ENCODE assay signal across 8 cellular contexts in the genomic region with DNA sequence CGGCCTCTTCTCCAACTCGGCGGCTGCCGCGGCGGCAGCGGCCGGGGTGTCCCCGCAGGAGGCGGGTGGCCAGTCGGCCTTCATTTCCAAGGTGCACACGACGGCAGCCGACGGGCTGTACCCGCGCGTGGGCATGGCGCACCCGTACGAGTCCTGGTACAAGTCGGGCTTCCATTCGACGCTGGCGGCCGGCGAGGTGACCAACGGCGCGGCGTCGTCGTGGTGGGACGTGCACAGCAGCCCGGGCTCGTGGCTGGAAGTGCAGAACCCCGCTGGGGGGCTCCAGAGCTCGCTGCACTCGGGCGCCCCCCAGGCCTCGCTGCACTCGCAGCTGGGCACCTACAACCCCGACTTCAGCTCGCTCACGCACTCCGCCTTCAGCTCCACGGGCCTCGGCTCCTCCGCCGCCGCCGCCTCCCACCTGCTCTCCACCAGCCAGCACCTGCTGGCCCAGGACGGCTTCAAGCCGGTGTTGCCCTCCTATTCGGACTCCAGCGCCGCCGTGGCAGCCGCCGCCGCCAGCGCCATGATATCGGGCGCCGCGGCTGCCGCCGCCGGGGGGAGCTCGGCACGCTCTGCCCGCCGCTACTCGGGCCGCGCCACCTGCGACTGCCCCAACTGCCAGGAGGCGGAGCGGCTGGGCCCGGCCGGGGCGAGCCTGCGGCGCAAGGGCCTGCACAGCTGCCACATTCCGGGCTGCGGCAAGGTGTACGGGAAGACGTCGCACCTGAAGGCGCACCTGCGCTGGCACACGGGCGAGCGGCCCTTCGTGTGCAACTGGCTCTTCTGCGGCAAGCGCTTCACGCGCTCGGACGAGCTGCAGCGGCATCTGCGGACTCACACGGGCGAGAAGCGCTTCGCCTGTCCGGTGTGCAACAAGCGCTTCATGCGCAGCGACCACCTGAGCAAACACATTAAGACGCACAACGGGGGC. TPM values are rescaled to one million over a fixed set of nuclear protein-coding genes. Genes with fewer than 3 reads are reported as not detected.
DNase-seq lines count a peak whose midpoint lies in the region; ATAC-seq and TF ChIP-seq lines count a peak whose summit lies in the region.

No MANE protein-coding gene starts in this region.

- peak overlapping the region; percentile 59 to 99 (median 78) for H3K4me3 Mint-ChIP-seq in CD8-positive, alpha-beta memory T cell
- H3K4me3 Mint-ChIP-seq in activated CD4-positive, alpha-beta memory T cell treated with anti-CD3 and anti-CD28 coated beads, Interleukin-2, amount 10 ng/mL, durations not matched to agents 7 days and 5 days, result peak overlapping the region; percentile 69
- peak overlapping the region; percentile 49 for H3K4me3 Mint-ChIP-seq in glutamatergic neuron (ENCODE audit: unreplicated experiment)

- H3K4me1 ChIP-seq in CD8-positive, alpha-beta memory T cell (ENCODE audit: insufficient read depth, low read length), result peaks cover 57% of the 10 kb centered on the region
- peaks cover 31% of the 10 kb centered on the region for H3K4me1 ChIP-seq in skeletal muscle satellite cell (ENCODE audit: control insufficient read depth, insufficient read depth, low read length)
- H3K4me1 ChIP-seq in uterus, result peaks cover 0 to 18% of the 10 kb centered on the region in 2 donors

- POLR2A ChIA-PET in CD8-positive, alpha-beta memory T cell (lab: Charles Lee), result interaction anchor here (1.0 to 1.1 kb wide), 2 partner anchors 8 to 10 kb away, joined by 3 to 4 read pairs; no protein-coding TSS in a partner anchor
- POLR2A ChIA-PET in activated CD4-positive, alpha-beta memory T cell treated with anti-CD3 and anti-CD28 coated beads, Interleukin-2, amount 10 ng/mL, durations not matched to agents 7 days and 5 days (lab: Charles Lee), result interaction anchor here (1.3 to 1.6 kb wide), 3 partner anchors 88 to 371 kb away, joined by 3 to 4 read pairs (median 4); a partner anchor contains a TSS

- peak overlapping the region in 2 of 8 donors; percentile 76 to 99 for H3K27ac Mint-ChIP-seq in CD8-positive, alpha-beta memory T cell
- H3K27ac Mint-ChIP-seq in activated CD4-positive, alpha-beta memory T cell treated with anti-CD3 and anti-CD28 coated beads, Interleukin-2, amount 10 ng/mL, durations not matched to agents 7 days and 5 days, result no peak overlapping the region
- no peak overlapping the region for H3K27ac Mint-ChIP-seq in glutamatergic neuron (ENCODE audit: unreplicated experiment)

- H3K4me1 Mint-ChIP-seq in CD8-positive, alpha-beta memory T cell, result peaks cover 39 to 59% (median 49%) of the 10 kb centered on the region in 3 donors
- H3K4me1 Mint-ChIP-seq in activated CD4-positive, alpha-beta memory T cell treated with anti-CD3 and anti-CD28 coated beads, Interleukin-2, amount 10 ng/mL, durations not matched to agents 7 days and 5 days, result peaks cover 48% of the 10 kb centered on the region
- peaks cover 14% of the 10 kb centered on the region for H3K4me1 Mint-ChIP-seq in glutamatergic neuron (ENCODE audit: low read depth, unreplicated experiment)

- peaks cover 0 to 2% (median 2%) of the 10 kb centered on the region in 3 donors for H3K36me3 Mint-ChIP-seq in CD8-positive, alpha-beta memory T cell
- peaks cover 10% of the 10 kb centered on the region for H3K36me3 Mint-ChIP-seq in activated CD4-positive, alpha-beta memory T cell treated with anti-CD3 and anti-CD28 coated beads, Interleukin-2, amount 10 ng/mL, durations not matched to agents 7 days and 5 days (ENCODE audit: low read depth)
- no peaks in the 10 kb centered on the region for H3K36me3 Mint-ChIP-seq in glutamatergic neuron (ENCODE audit: unreplicated experiment)

- peak; percentile 48 for ATAC-seq in GM19463 (IDR thresholded peaks at IDR 0.05; ENCODE audit: unreplicated experiment)

- H3K9ac ChIP-seq in skeletal muscle satellite cell (ENCODE audit: low read depth, low read length), result no peak overlapping the region

- no peaks in the 10 kb centered on the region for H3K36me3 ChIP-seq in CD8-positive, alpha-beta memory T cell (ENCODE audit: insufficient read depth, low read length)
- H3K36me3 ChIP-seq in skeletal muscle satellite cell (ENCODE audit: insufficient read depth, low read length), result no peaks in the 10 kb centered on the region
- no peaks in the 10 kb centered on the region for H3K36me3 ChIP-seq in uterus

- H3K27ac ChIP-seq in CD8-positive, alpha-beta memory T cell (ENCODE audit: low read depth, low read length), result no peak overlapping the region
- H3K27ac ChIP-seq in uterus, result no peak overlapping the region

- peaks cover 0 to 18% (median 14%) of the 10 kb centered on the region in 5 donors for H3K9me3 Mint-ChIP-seq in CD8-positive, alpha-beta memory T cell
- H3K9me3 Mint-ChIP-seq in activated CD4-positive, alpha-beta memory T cell treated with anti-CD3 and anti-CD28 coated beads, Interleukin-2, amount 10 ng/mL, durations not matched to agents 7 days and 5 days, result no peaks in the 10 kb centered on the region
- peaks cover 31% of the 10 kb centered on the region for H3K9me3 Mint-ChIP-seq in glutamatergic neuron (ENCODE audit: unreplicated experiment)

- no peak for TF ChIP-seq CTCF in glutamatergic neuron (IDR thresholded peaks at IDR 0.05; ENCODE audit: partially characterized antibody, unreplicated experiment)
- TF ChIP-seq CTCF in uterus (IDR thresholded peaks at IDR 0.05), result no peak
- no peak for TF ChIP-seq CTCF in foreskin fibroblast (IDR thresholded peaks at IDR 0.05; ENCODE audit: low read depth, low read length)

- intact Hi-C loops in uterus (cut with DNase I; ENCODE audit: low total_unique reads), result no loop called here

- no peak for TF ChIP-seq POLR2A in uterus (IDR thresholded peaks at IDR 0.05)

- CTCF ChIA-PET in CD8-positive, alpha-beta memory T cell (lab: Charles Lee), result interaction anchor here (1.5 to 1.7 kb wide), 3 partner anchors 12 to 934 kb away, joined by 4 read pairs; a partner anchor contains a TSS
- CTCF ChIA-PET in activated CD4-positive, alpha-beta memory T cell treated with anti-CD3 and anti-CD28 coated beads, Interleukin-2, amount 10 ng/mL, durations not matched to agents 7 days and 5 days (lab: Charles Lee), result interaction anchor here (0.6 to 0.9 kb wide), 4 partner anchors 88 to 1010 kb away, joined by 3 to 4 read pairs (median 3); a partner anchor contains a TSS

- peak in 2 of 5 donors; percentile 47 to 56 for DNase-seq in CD8-positive, alpha-beta memory T cell
- DNase-seq in NCI-H1105 treated with DMSO at 0.1 percent for 48 hours (lab: John Stamatoyannopoulos, UW) (peak; percentile 76), glutamatergic neuron (peak; percentile 63), uterus (no peak), foreskin fibroblast (no peak)
- DNase-seq in activated CD4-positive, alpha-beta memory T cell treated with anti-CD3 and anti-CD28 coated beads, Interleukin-2, amount 10 ng/mL, durations not matched to agents 7 days and 5 days, result no peak

- H3K27me3 ChIP-seq in CD8-positive, alpha-beta memory T cell (ENCODE audit: insufficient read depth, low read length, poor library complexity, severe bottlenecking), result peaks cover 88% of the 10 kb centered on the region
- H3K27me3 ChIP-seq in skeletal muscle satellite cell (ENCODE audit: control insufficient read depth, insufficient read depth, low read length) (peaks cover 68% of the 10 kb centered on the region), uterus (peaks cover 81 to 89% of the 10 kb centered on the region in 2 donors)

- H3K4me3 ChIP-seq in CD8-positive, alpha-beta memory T cell (ENCODE audit: low read length), result peak overlapping the region; percentile 14
- H3K4me3 ChIP-seq in skeletal muscle satellite cell (ENCODE audit: low read length) (peak overlapping the region; percentile 71), uterus (peak overlapping the region in 1 of 2 donors; percentile 9), foreskin fibroblast (ENCODE audit: low read depth in 1 of 2, low read length in 2 of 2) (peak overlapping the region in 1 of 2 donors; percentile 32)

- peak overlapping the region; percentile 98 for H3K4me2 ChIP-seq in skeletal muscle satellite cell (ENCODE audit: low read length)

- no peaks in the 10 kb centered on the region for H3K9me3 ChIP-seq in CD8-positive, alpha-beta memory T cell (ENCODE audit: low read length)
- H3K9me3 ChIP-seq in skeletal muscle satellite cell (replicated peaks; ENCODE audit: low read length) (no peaks in the 10 kb centered on the region), uterus (no peaks in the 10 kb centered on the region)

- peaks cover 71 to 74% of the 10 kb centered on the region in 2 donors for H3K27me3 Mint-ChIP-seq in CD8-positive, alpha-beta memory T cell
- H3K27me3 Mint-ChIP-seq in activated CD4-positive, alpha-beta memory T cell treated with anti-CD3 and anti-CD28 coated beads, Interleukin-2, amount 10 ng/mL, durations not matched to agents 7 days and 5 days, result peaks cover 78% of the 10 kb centered on the region
- H3K27me3 Mint-ChIP-seq in glutamatergic neuron (ENCODE audit: unreplicated experiment), result peaks cover 41% of the 10 kb centered on the region

RNA-seq across cellular contexts. Expression of a gene that starts 1.9 kb away (rescaled TPM):
- not detected for total RNA-seq in CD8-positive, alpha-beta memory T cell
- not detected for polyA plus RNA-seq in CD8-positive, alpha-beta memory T cell
- total RNA-seq in activated CD4-positive, alpha-beta memory T cell treated with anti-CD3 and anti-CD28 coated beads, Interleukin-2, amount 10 ng/mL, durations not matched to agents 7 days and 5 days, result not detected
- total RNA-seq in glutamatergic neuron (ENCODE audit: unreplicated experiment) (not detected), uterus (not detected)
- 0.22 and 0.25 TPM in 2 replicates for total RNA-seq in skeletal muscle satellite cell (2012; rRNA removed)

RNA-seq across cellular contexts. Expression of a gene that starts 58.9 kb away (rescaled TPM):
- total RNA-seq in CD8-positive, alpha-beta memory T cell, result 10 to 100 TPM; 15.8 to 16.0 TPM
- 10.2 TPM for polyA plus RNA-seq in CD8-positive, alpha-beta memory T cell
- total RNA-seq in activated CD4-positive, alpha-beta memory T cell treated with anti-CD3 and anti-CD28 coated beads, Interleukin-2, amount 10 ng/mL, durations not matched to agents 7 days and 5 days, result 10 to 100 TPM; 15.3 to 18.4 TPM
- total RNA-seq in glutamatergic neuron (ENCODE audit: unreplicated experiment) (51.3 TPM), uterus (10 to 100 TPM in 3 of 4 donors, 1 to 10 TPM in 1; 2.6 to 46.8 (median 16.2) TPM)
- 15.7 and 19.3 TPM in 2 replicates for total RNA-seq in skeletal muscle satellite cell (2012; rRNA removed)

Comparison
In these comparisons a context has a peak if more than half of its experiments do, and no peak if none do; other contexts are left out.
1. DNase-seq: peak in NCI-H1105 treated with DMSO at 0.1 percent for 48 hours (single experiment) and glutamatergic neuron (single experiment); none in activated CD4-positive, alpha-beta memory T cell treated with anti-CD3 and anti-CD28 coated beads, Interleukin-2, amount 10 ng/mL, durations not matched to agents 7 days and 5 days (single experiment), uterus (0 of 2) and foreskin fibroblast (0 of 2).
2. Peak in every context shown above with its lines, with median percentiles within 50 percentile points of each other: H3K4me3 Mint-ChIP-seq.